In genomic region chr15:79311901-79312553, GRCh38 we compare ENCODE assay signal across 1 cellular context.
TF ChIP-seq lines count a peak whose summit lies in the region.

No MANE protein-coding gene starts in this region.

TF ChIP-seq in GM23338, 12 proteins besides CTCF, POLR2A, EP300 and RAD21 (continued from another document):
- no peak for TF ChIP-seq CREB1 (CRISPR knock-in tag; IDR thresholded peaks at IDR 0.05; ENCODE audit: low read depth)
